In genomic region chr9:129412814-129413536, GRCh38 we compare ENCODE assay signal across 8 cellular contexts.
DNase-seq lines count a peak whose midpoint lies in the region; ATAC-seq and TF ChIP-seq lines count a peak whose summit lies in the region.

No MANE protein-coding gene starts in this region.

- H3K27ac Mint-ChIP-seq in activated naive CD8-positive, alpha-beta T cell treated with anti-CD3 and anti-CD28 coated beads, Interleukin-2, amount 50 U/mL, for 24 hours = peak overlapping the region; percentile 95

- H3K4me3 ChIP-seq in AG10803 (ENCODE audit: low read length) (peak overlapping the region; percentile 42), Peyer's patch (peak overlapping the region; percentile 52 to 74 (median 58)), heart left ventricle (peak overlapping the region; percentile 28 to 71 (median 58)), ovary (peak overlapping the region; percentile 70), vagina (peak overlapping the region; percentile 52 to 65)

- H3K4me1 Mint-ChIP-seq in activated naive CD8-positive, alpha-beta T cell treated with anti-CD3 and anti-CD28 coated beads, Interleukin-2, amount 50 U/mL, for 24 hours = peaks cover 22% of the 10 kb centered on the region

- H3K36me3 ChIP-seq in Peyer's patch (no peaks in the 10 kb centered on the region), heart left ventricle (no peaks in the 10 kb centered on the region), ovary (no peaks in the 10 kb centered on the region), vagina (no peaks in the 10 kb centered on the region)

- no peaks in the 10 kb centered on the region for H3K27me3 Mint-ChIP-seq in activated naive CD8-positive, alpha-beta T cell treated with anti-CD3 and anti-CD28 coated beads, Interleukin-2, amount 50 U/mL, for 24 hours

- peaks cover 7 to 47% (median 13%) of the 10 kb centered on the region in 4 donors for H3K4me1 ChIP-seq in Peyer's patch
- H3K4me1 ChIP-seq in heart left ventricle = peaks cover 4 to 64% (median 33%) of the 10 kb centered on the region in 12 donors
- H3K4me1 ChIP-seq in ovary (ENCODE audit: insufficient read depth) = peaks cover 15% of the 10 kb centered on the region
- peaks cover 50% of the 10 kb centered on the region for H3K4me1 ChIP-seq in vagina

- peak; percentile 84 for DNase-seq in AG10803 (ENCODE audit: low read depth)
- peak in 2 of 3 donors; percentile 43 to 72 for DNase-seq in Peyer's patch
- peak; percentile 41 for DNase-seq in activated naive CD8-positive, alpha-beta T cell treated with anti-CD3 and anti-CD28 coated beads, Interleukin-2, amount 50 U/mL, for 24 hours
- DNase-seq in heart left ventricle = peak; percentile 80 to 84 (median 81)
- peak; percentile 76 to 83 (median 79) for DNase-seq in ovary
- peak in 1 of 2 donors; percentile 94 for DNase-seq in vagina (ENCODE audit: extremely low spot score in 2 of 2)

- ATAC-seq in GM18909 (IDR thresholded peaks at IDR 0.05; ENCODE audit: poor library complexity, unreplicated experiment) (peak; percentile 26), HG03280 (IDR thresholded peaks at IDR 0.05; ENCODE audit: unreplicated experiment) (peak; percentile 23), heart left ventricle (peak; percentile 68 to 86 (median 78))
- peak; percentile 35 for ATAC-seq in activated naive CD8-positive, alpha-beta T cell treated with anti-CD3 and anti-CD28 coated beads, Interleukin-2, amount 50 U/mL, for 24 hours

- TF ChIP-seq EP300 in ovary (IDR thresholded peaks at IDR 0.05) = no peak

- TF ChIP-seq CTCF in AG10803 (conservative IDR thresholded peaks at IDR 0.05; ENCODE audit: low read length) = 0 out of 2 replicates have a peak, but pooled peaks have one; percentile 15
- TF ChIP-seq CTCF in Peyer's patch (IDR thresholded peaks at IDR 0.05) = no peak
- TF ChIP-seq CTCF in heart left ventricle (IDR thresholded peaks at IDR 0.05) = peak in 2 of 12 donors; percentile 3 to 29
- peak in 1 of 3 donors; percentile 43 for TF ChIP-seq CTCF in ovary (IDR thresholded peaks at IDR 0.05)
- TF ChIP-seq CTCF in vagina (IDR thresholded peaks at IDR 0.05) = no peak

- WGBS in heart left ventricle, 4 donors = 1 to 2% (median 1%) methylated on average over 38 to 49 of the region's 49 CpGs
- WGBS in ovary, 3 donors = 2% methylated on average over 47 to 49 of the region's 49 CpGs

- H3K27ac ChIP-seq in Peyer's patch (peak overlapping the region; percentile 95 to 99 (median 97)), heart left ventricle (peak overlapping the region; percentile 94 to 100 (median 100)), ovary (peak overlapping the region; percentile 97), vagina (peak overlapping the region; percentile 98)

- H3K27me3 ChIP-seq in Peyer's patch (no peaks in the 10 kb centered on the region), heart left ventricle (no peaks in the 10 kb centered on the region), ovary (no peaks in the 10 kb centered on the region), vagina (no peaks in the 10 kb centered on the region)

- intact Hi-C loops in heart left ventricle (cut with DNase I) (loop anchor here in 7 of 10 donors (1.0 to 10.0 kb wide), 22 partner anchors 30 to 272 kb away; partner anchors contain the start of gene IER5L (in 5 of the 7)), ovary (cut with DNase I) (loop anchor here (2.0 to 10.0 kb wide), 6 partner anchors 39 to 274 kb away; no protein-coding TSS in a partner anchor), vagina (cut with DNase I) (loop anchor here (5.0 kb wide), 2 partner anchors 69 to 76 kb away; no protein-coding TSS in a partner anchor)

- no peak for TF ChIP-seq POLR2A in Peyer's patch (IDR thresholded peaks at IDR 0.05)
- TF ChIP-seq POLR2A in heart left ventricle (IDR thresholded peaks at IDR 0.05) = peak in 1 of 2 donors; percentile 57
- TF ChIP-seq POLR2A in ovary (IDR thresholded peaks at IDR 0.05) = peak; percentile 17
- peak in 1 of 2 donors; percentile 42 for TF ChIP-seq POLR2A in vagina (IDR thresholded peaks at IDR 0.05)

- H3K9me3 ChIP-seq in Peyer's patch = no peaks in the 10 kb centered on the region
- H3K9me3 ChIP-seq in heart left ventricle = no peaks in the 10 kb centered on the region
- H3K9me3 ChIP-seq in ovary = no peaks in the 10 kb centered on the region
- H3K9me3 ChIP-seq in vagina = no peaks in the 10 kb centered on the region

- peaks cover 12% of the 10 kb centered on the region for H3K9me3 Mint-ChIP-seq in activated naive CD8-positive, alpha-beta T cell treated with anti-CD3 and anti-CD28 coated beads, Interleukin-2, amount 50 U/mL, for 24 hours

- peak overlapping the region; percentile 70 for H3K4me3 Mint-ChIP-seq in activated naive CD8-positive, alpha-beta T cell treated with anti-CD3 and anti-CD28 coated beads, Interleukin-2, amount 50 U/mL, for 24 hours

- peaks cover 3% of the 10 kb centered on the region for H3K36me3 Mint-ChIP-seq in activated naive CD8-positive, alpha-beta T cell treated with anti-CD3 and anti-CD28 coated beads, Interleukin-2, amount 50 U/mL, for 24 hours (ENCODE audit: low read depth)

Comparison
In these comparisons a context has a peak if more than half of its experiments do, and no peak if none do; other contexts are left out.
1. ATAC-seq: peak in every context shown above with its lines; median percentile 78 in heart left ventricle; 35 in activated naive CD8-positive, alpha-beta T cell treated with anti-CD3 and anti-CD28 coated beads, Interleukin-2, amount 50 U/mL, for 24 hours; 26 in GM18909; 23 in HG03280.